Comparison of ENCODE assay signal across 8 cellular contexts in genomic region chr12:42143401-42144173, GRCh38. TPM values are rescaled to one million over a fixed set of nuclear protein-coding genes. Genes with fewer than 3 reads are reported as not detected.
DNase-seq lines count a peak whose midpoint lies in the region; ATAC-seq and TF ChIP-seq lines count a peak whose summit lies in the region.

No MANE protein-coding gene starts in this region.

- no peaks in the 10 kb centered on the region for H3K27me3 Mint-ChIP-seq in activated naive CD8-positive, alpha-beta T cell

- peak overlapping the region; percentile 85 for H3K4me2 ChIP-seq in KMS-11

- WGBS in spleen, 5 donors = 18 to 32% (median 25%) methylated on average over 14 of the region's 14 CpGs

- no peaks in the 10 kb centered on the region for H4K20me1 ChIP-seq in KMS-11 (ENCODE audit: insufficient read depth)

- peaks cover 43% of the 10 kb centered on the region for H3K4me1 Mint-ChIP-seq in activated naive CD8-positive, alpha-beta T cell (ENCODE audit: low read depth)

- peak overlapping the region; percentile 50 for H3K4me3 ChIP-seq in cardiac muscle cell
- H3K4me3 ChIP-seq in KMS-11 (IDR thresholded peaks at IDR 0.05; ENCODE audit: insufficient read depth, low read depth, low read length) = peak overlapping the region; percentile 37
- H3K4me3 ChIP-seq in iPS-20b (ENCODE audit: low read length) = peak overlapping the region; percentile 93
- H3K4me3 ChIP-seq in spleen = peak overlapping the region; percentile 69 to 90 (median 76)

- intact Hi-C loops in left cardiac atrium (cut with DNase I) (loop anchor here in 1 of 2 donors (10.0 kb wide), 1 partner anchor 91 kb away; the partner anchor contains the start of gene YAF2), spleen (cut with DNase I; ENCODE audit: low total_unique reads) (loop anchor here (10.0 kb wide), 1 partner anchor 91 kb away; the partner anchor contains the start of gene YAF2)

- peak overlapping the region; percentile 83 for H3K27ac Mint-ChIP-seq in activated naive CD8-positive, alpha-beta T cell

- H3K27me3 ChIP-seq in cardiac muscle cell (no peaks in the 10 kb centered on the region), KMS-11 (ENCODE audit: insufficient read depth, low read depth) (no peaks in the 10 kb centered on the region), iPS-20b (ENCODE audit: insufficient read depth, low read length) (peaks cover 12% of the 10 kb centered on the region), spleen (replicated peaks in 1 of 7) (no peaks in the 10 kb centered on the region)

- no peak for ATAC-seq in left cardiac atrium

- H3K9ac ChIP-seq in KMS-11 (peak overlapping the region; percentile 63; the same call in 1 of the 2 replicates), iPS-20b (ENCODE audit: low read depth, low read length) (peak overlapping the region; percentile 89)

- no peaks in the 10 kb centered on the region for H3K9me3 Mint-ChIP-seq in activated naive CD8-positive, alpha-beta T cell (ENCODE audit: low read depth)

- no peak for TF ChIP-seq POLR2A in spleen (IDR thresholded peaks at IDR 0.05)

- H3K4me3 Mint-ChIP-seq in activated naive CD8-positive, alpha-beta T cell = peak overlapping the region; percentile 98

- H3K36me3 Mint-ChIP-seq in activated naive CD8-positive, alpha-beta T cell = no peaks in the 10 kb centered on the region

- H3K4me1 ChIP-seq in cardiac muscle cell (ENCODE audit: low read depth) = peaks cover 20% of the 10 kb centered on the region
- peaks cover 22% of the 10 kb centered on the region for H3K4me1 ChIP-seq in KMS-11 (ENCODE audit: low read depth, poor library complexity, severe bottlenecking)
- peaks cover 17% of the 10 kb centered on the region for H3K4me1 ChIP-seq in iPS-20b (ENCODE audit: insufficient read depth, low read length)
- H3K4me1 ChIP-seq in spleen = peaks cover 13 to 60% (median 35%) of the 10 kb centered on the region in 6 donors

- peaks cover 34% of the 10 kb centered on the region for H3K79me2 ChIP-seq in KMS-11 (ENCODE audit: insufficient read depth, low read depth)

- no peak for TF ChIP-seq CTCF in cardiac muscle cell (IDR thresholded peaks at IDR 0.05; ENCODE audit: low read depth, low read length)
- TF ChIP-seq CTCF in KMS-11 (conservative IDR thresholded peaks at IDR 0.05; ENCODE audit: low read depth, low read length) = no peak
- no peak for TF ChIP-seq CTCF in spleen (IDR thresholded peaks at IDR 0.05 in 8 of 11, conservative IDR thresholded peaks at IDR 0.05 in 3 of 11)

- H2AFZ ChIP-seq in KMS-11 (ENCODE audit: low read depth) = peak overlapping the region; percentile 80

- H3K9me3 ChIP-seq in cardiac muscle cell (ENCODE audit: low read depth) (no peaks in the 10 kb centered on the region), iPS-20b (ENCODE audit: insufficient read depth, low read depth, low read length) (no peaks in the 10 kb centered on the region), spleen (no peaks in the 10 kb centered on the region)

- peak overlapping the region; percentile 82 for H3K27ac ChIP-seq in cardiac muscle cell
- H3K27ac ChIP-seq in KMS-11 = peak overlapping the region; percentile 23; the same call in 1 of the 2 replicates
- H3K27ac ChIP-seq in iPS-20b (ENCODE audit: low read length) = peak overlapping the region; percentile 17
- peak overlapping the region; percentile 66 to 95 (median 91) for H3K27ac ChIP-seq in spleen

- no peaks in the 10 kb centered on the region for H3K36me3 ChIP-seq in cardiac muscle cell
- H3K36me3 ChIP-seq in KMS-11 (ENCODE audit: insufficient read depth) = no peaks in the 10 kb centered on the region
- H3K36me3 ChIP-seq in iPS-20b (ENCODE audit: insufficient read depth, low read depth, low read length) = no peaks in the 10 kb centered on the region
- no peaks in the 10 kb centered on the region for H3K36me3 ChIP-seq in spleen

- DNase-seq in cardiac muscle cell (ENCODE audit: low read depth in 1 of 2, low spot score in 1 of 2) (peak; percentile 16 to 42), left cardiac atrium (no peak), spleen (no peak), NCI-H1694 (lab: John Stamatoyannopoulos, UW) (no peak), superior temporal gyrus (ENCODE audit: extremely low spot score) (no peak)

RNA-seq across cellular contexts. Expression of gene GXYLT1, which starts 1.1 kb away (rescaled TPM):
- total RNA-seq in cardiac muscle cell = 9.4 and 15.6 TPM in 2 replicates
- 6.9 and 8.7 TPM in 2 replicates for polyA plus RNA-seq in cardiac muscle cell
- total RNA-seq in left cardiac atrium = 1 to 10 TPM; 6.3 to 6.4 TPM
- total RNA-seq in spleen = 10 to 100 TPM; 10.5 to 21.7 (median 13.7) TPM
- polyA plus RNA-seq in spleen = 1 to 10 TPM; 1.6 to 2.6 (median 1.7) TPM

Comparison
In these comparisons a context has a peak if more than half of its experiments do, and no peak if none do; other contexts are left out.
1. DNase-seq: peak in cardiac muscle cell (2 of 2); none in left cardiac atrium (single experiment), spleen (single experiment), NCI-H1694 (single experiment) and superior temporal gyrus (single experiment).
2. H3K27ac ChIP-seq: peak in every context shown above with its lines; median percentile 91 in spleen; 82 in cardiac muscle cell; 23 in KMS-11; 17 in iPS-20b.
3. H3K4me3 ChIP-seq: peak in every context shown above with its lines; median percentile 93 in iPS-20b; 76 in spleen; 50 in cardiac muscle cell; 37 in KMS-11.